In genomic region chr9:35605336-35606137, GRCh38 we compare ENCODE assay signal across 8 cellular contexts. TPM values are rescaled to one million over a fixed set of nuclear protein-coding genes. Genes with fewer than 3 reads are reported as not detected.
DNase-seq lines count a peak whose midpoint lies in the region; ATAC-seq, FAIRE-seq and TF ChIP-seq lines count a peak whose summit lies in the region.

No MANE protein-coding gene starts in this region.

- H3K9me3 Mint-ChIP-seq in activated CD8-positive, alpha-beta T cell treated with anti-CD3 and anti-CD28 coated beads, Interleukin-2, amount 10 ng/mL, durations not matched to agents 7 days and 5 days (ENCODE audit: insufficient read depth), result no peaks in the 10 kb centered on the region

- POLR2A ChIA-PET in activated CD8-positive, alpha-beta T cell treated with anti-CD3 and anti-CD28 coated beads, Interleukin-2, amount 10 ng/mL, durations not matched to agents 7 days and 5 days (lab: Charles Lee), result interaction anchor here (1.0 to 3.2 kb wide), 6 partner anchors 10 to 123 kb away, joined by 3 to 22 read pairs (median 5); partner anchors contain the start of genes ARHGEF39 and SIT1

- peaks cover 37% of the 10 kb centered on the region for H3K4me1 Mint-ChIP-seq in activated CD8-positive, alpha-beta T cell treated with anti-CD3 and anti-CD28 coated beads, Interleukin-2, amount 10 ng/mL, durations not matched to agents 7 days and 5 days (ENCODE audit: low read depth)

- H3K36me3 Mint-ChIP-seq in activated CD8-positive, alpha-beta T cell treated with anti-CD3 and anti-CD28 coated beads, Interleukin-2, amount 10 ng/mL, durations not matched to agents 7 days and 5 days (ENCODE audit: low read depth), result peaks cover 24% of the 10 kb centered on the region

- H3K27me3 ChIP-seq in neuronal stem cell (ENCODE audit: control insufficient read depth in 3 of 3, insufficient read depth in 3 of 3, low read depth in 1 of 3, low read length in 3 of 3), result no peaks in the 10 kb centered on the region

- H3K4me1 ChIP-seq in neuronal stem cell (ENCODE audit: control insufficient read depth in 2 of 2, insufficient read depth in 1 of 2, low read depth in 1 of 2, low read length in 2 of 2), result peaks cover 9 to 10% of the 10 kb centered on the region in 2 donors

- peak overlapping the region; percentile 87 for H2AFZ ChIP-seq in neuronal stem cell (ENCODE audit: low read length)

- peaks cover 26 to 35% of the 10 kb centered on the region in 2 donors for H3K36me3 ChIP-seq in neuronal stem cell (replicated peaks in 1 of 2; ENCODE audit: control insufficient read depth in 2 of 2, insufficient read depth in 2 of 2, low read length in 2 of 2)

- CTCF ChIA-PET in activated CD8-positive, alpha-beta T cell treated with anti-CD3 and anti-CD28 coated beads, Interleukin-2, amount 10 ng/mL, durations not matched to agents 7 days and 5 days (lab: Charles Lee), result interaction anchor here (0.9 to 3.5 kb wide), 10 partner anchors 8 to 130 kb away, joined by 3 to 47 read pairs (median 19); partner anchors contain the start of genes ARHGEF39, CCDC107, CD72 and RMRP

- ATAC-seq in GM21381 (IDR thresholded peaks at IDR 0.05; ENCODE audit: unreplicated experiment), result peak; percentile 6
- ATAC-seq in activated CD8-positive, alpha-beta T cell treated with anti-CD3 and anti-CD28 coated beads, Interleukin-2, amount 10 ng/mL, durations not matched to agents 7 days and 5 days, result peak; percentile 17

- no peak for TF ChIP-seq CTCF in fibroblast of pulmonary artery (IDR thresholded peaks at IDR 0.05; ENCODE audit: low read length, missing control alignments)

- H3K4me3 Mint-ChIP-seq in activated CD8-positive, alpha-beta T cell treated with anti-CD3 and anti-CD28 coated beads, Interleukin-2, amount 10 ng/mL, durations not matched to agents 7 days and 5 days, result peak overlapping the region; percentile 80

- peak overlapping the region; percentile 86 for H3K23ac ChIP-seq in neuronal stem cell (ENCODE audit: low read depth, low read length, poor library complexity)

- H3K27ac ChIP-seq in neuronal stem cell (replicated peaks; ENCODE audit: low read length), result no peak overlapping the region

- H2BK5ac ChIP-seq in neuronal stem cell (ENCODE audit: low read length), result no peak overlapping the region

- no peak overlapping the region for H2BK12ac ChIP-seq in neuronal stem cell (ENCODE audit: low read length)

- no peak for FAIRE-seq in RCC 7860 (lab: Jason Lieb, UNC)

- peaks cover 5% of the 10 kb centered on the region for H3K79me1 ChIP-seq in neuronal stem cell (ENCODE audit: low read depth, low read length)

- H3K18ac ChIP-seq in neuronal stem cell (ENCODE audit: low read length), result peak overlapping the region; percentile 92

- H3K14ac ChIP-seq in neuronal stem cell (ENCODE audit: low read length), result no peak overlapping the region

- peak overlapping the region; percentile 34 for H3K27ac Mint-ChIP-seq in activated CD8-positive, alpha-beta T cell treated with anti-CD3 and anti-CD28 coated beads, Interleukin-2, amount 10 ng/mL, durations not matched to agents 7 days and 5 days

- no peaks in the 10 kb centered on the region for H3K9me3 ChIP-seq in neuronal stem cell (replicated peaks in 1 of 2; ENCODE audit: control insufficient read depth in 2 of 2, insufficient read depth in 1 of 2, low read depth in 1 of 2, low read length in 2 of 2)

- DNase-seq in EL (peak; percentile 35), HT-29 (ENCODE audit: low spot score) (peak; percentile 16), fibroblast of pulmonary artery (ENCODE audit: low read depth) (peak; percentile 8), neuronal stem cell (ENCODE audit: low spot score) (no peak), RCC 7860 (ENCODE audit: low spot score) (no peak), kidney tubule cell (ENCODE audit: low spot score) (no peak)
- DNase-seq in activated CD8-positive, alpha-beta T cell treated with anti-CD3 and anti-CD28 coated beads, Interleukin-2, amount 10 ng/mL, durations not matched to agents 7 days and 5 days, result peak; percentile 66

- no peak overlapping the region for H2BK120ac ChIP-seq in neuronal stem cell (ENCODE audit: low read depth, low read length)

- peak overlapping the region; percentile 61 for H3K4me3 ChIP-seq in fibroblast of pulmonary artery (replicated peaks; ENCODE audit: low read depth, low read length)
- peak overlapping the region; percentile 72 to 91 for H3K4me3 ChIP-seq in neuronal stem cell (ENCODE audit: low read length in 2 of 2)

- no peak overlapping the region for H4K8ac ChIP-seq in neuronal stem cell (ENCODE audit: low read depth, low read length)

- no peak overlapping the region for H2BK15ac ChIP-seq in neuronal stem cell (ENCODE audit: low read length)

- no peak overlapping the region for H4K91ac ChIP-seq in neuronal stem cell (ENCODE audit: low read depth, low read length, poor library complexity)

- peak overlapping the region; percentile 88 for H3K9ac ChIP-seq in neuronal stem cell (ENCODE audit: low read depth, low read length, poor library complexity)

- H2AK5ac ChIP-seq in neuronal stem cell (ENCODE audit: low read depth, low read length), result no peak overlapping the region

- H3K4ac ChIP-seq in neuronal stem cell (ENCODE audit: low read length), result no peak overlapping the region

- no peaks in the 10 kb centered on the region for H3K27me3 Mint-ChIP-seq in activated CD8-positive, alpha-beta T cell treated with anti-CD3 and anti-CD28 coated beads, Interleukin-2, amount 10 ng/mL, durations not matched to agents 7 days and 5 days (ENCODE audit: low read depth)

- WGBS in neuronal stem cell (ENCODE audit: extremely low coverage in 2 of 2, insufficient read length in 2 of 2, insufficient replicate concordance in 1 of 2), 2 donors, result no CpG with 5 or more reads among the region's 80 CpGs

- peak overlapping the region; percentile 89 for H3K4me2 ChIP-seq in neuronal stem cell (ENCODE audit: insufficient read depth, low read length, poor library complexity, severe bottlenecking)

RNA-seq across cellular contexts. Expression of gene TESK1, which starts 0.5 kb away (rescaled TPM):
- total RNA-seq in HT-29 (2014; rRNA removed; shearing (Covaris generic)), result 7.7 and 7.9 TPM in 2 replicates
- total RNA-seq in activated CD8-positive, alpha-beta T cell treated with anti-CD3 and anti-CD28 coated beads, Interleukin-2, amount 10 ng/mL, durations not matched to agents 7 days and 5 days, result 10 to 100 TPM; 41.6 to 47.1 TPM
- polyA plus RNA-seq in neuronal stem cell (2013, experiment 1 of 2), result 23.9 TPM
- 22.7 TPM for polyA plus RNA-seq in neuronal stem cell (2013, experiment 2 of 2)

RNA-seq across cellular contexts. Expression of gene CD72, which starts 12.7 kb away (rescaled TPM):
- total RNA-seq in HT-29 (2014; rRNA removed; shearing (Covaris generic)), result 0.23 TPM in 1 of 2 replicates, not detected in the other
- total RNA-seq in activated CD8-positive, alpha-beta T cell treated with anti-CD3 and anti-CD28 coated beads, Interleukin-2, amount 10 ng/mL, durations not matched to agents 7 days and 5 days, result 10 to 100 TPM; 11.6 to 15.0 TPM
- 5.6 TPM for polyA plus RNA-seq in neuronal stem cell (2013, experiment 1 of 2)
- polyA plus RNA-seq in neuronal stem cell (2013, experiment 2 of 2), result 5.5 TPM

RNA-seq across cellular contexts. Expression of gene SIT1, which starts 45.2 kb away (rescaled TPM):
- total RNA-seq in HT-29 (2014; rRNA removed; shearing (Covaris generic)), result not detected in 2 replicates
- 100 to 1,000 TPM; 213 to 220 TPM for total RNA-seq in activated CD8-positive, alpha-beta T cell treated with anti-CD3 and anti-CD28 coated beads, Interleukin-2, amount 10 ng/mL, durations not matched to agents 7 days and 5 days
- 0.53 TPM for polyA plus RNA-seq in neuronal stem cell (2013, experiment 1 of 2)
- polyA plus RNA-seq in neuronal stem cell (2013, experiment 2 of 2), result 0.43 TPM

RNA-seq across cellular contexts. Expression of gene RMRP, which starts 52.3 kb away (rescaled TPM):
- 23,916 and 27,637 TPM in 2 replicates for total RNA-seq in HT-29 (2014; rRNA removed; shearing (Covaris generic))
- total RNA-seq in activated CD8-positive, alpha-beta T cell treated with anti-CD3 and anti-CD28 coated beads, Interleukin-2, amount 10 ng/mL, durations not matched to agents 7 days and 5 days, result over 10,000 TPM in 1 of 2 experiments, 1,000 to 10,000 TPM in 1; 7,126 to 12,592 TPM
- polyA plus RNA-seq in neuronal stem cell (2013, experiment 1 of 2), result not detected
- polyA plus RNA-seq in neuronal stem cell (2013, experiment 2 of 2), result 4.7 TPM

RNA-seq across cellular contexts. Expression of gene CCDC107, which starts 52.6 kb away (rescaled TPM):
- total RNA-seq in HT-29 (2014; rRNA removed; shearing (Covaris generic)), result 19.7 and 19.9 TPM in 2 replicates
- total RNA-seq in activated CD8-positive, alpha-beta T cell treated with anti-CD3 and anti-CD28 coated beads, Interleukin-2, amount 10 ng/mL, durations not matched to agents 7 days and 5 days, result 10 to 100 TPM; 34.8 to 36.8 TPM
- polyA plus RNA-seq in neuronal stem cell (2013, experiment 1 of 2), result 15.3 TPM
- 15.5 TPM for polyA plus RNA-seq in neuronal stem cell (2013, experiment 2 of 2)

Comparison
In these comparisons a context has a peak if more than half of its experiments do, and no peak if none do; other contexts are left out.
1. DNase-seq: peak in EL (single experiment), HT-29 (single experiment), activated CD8-positive, alpha-beta T cell treated with anti-CD3 and anti-CD28 coated beads, Interleukin-2, amount 10 ng/mL, durations not matched to agents 7 days and 5 days (single experiment) and fibroblast of pulmonary artery (single experiment); none in neuronal stem cell (single experiment), RCC 7860 (single experiment) and kidney tubule cell (single experiment).
2. RNA of gene CD72, which starts 12.7 kb away (total RNA-seq): 11.6 to 15.0 TPM in activated CD8-positive, alpha-beta T cell treated with anti-CD3 and anti-CD28 coated beads, Interleukin-2, amount 10 ng/mL, durations not matched to agents 7 days and 5 days; 0.23 TPM in HT-29; every median in the first group is over 10 times any median in the second.
3. RNA of gene SIT1, which starts 45.2 kb away (total RNA-seq): 213 to 220 TPM in activated CD8-positive, alpha-beta T cell treated with anti-CD3 and anti-CD28 coated beads, Interleukin-2, amount 10 ng/mL, durations not matched to agents 7 days and 5 days; not detected in HT-29; every median in the first group is over 100 times any median in the second.